Comparison of ENCODE assay signal across 1 cellular context in genomic region chr18:3649559-3650426, GRCh38.
TF ChIP-seq lines count a peak whose summit lies in the region.

No MANE protein-coding gene starts in this region.

TF ChIP-seq in K562, 482 proteins besides CTCF, POLR2A, EP300 and RAD21 (continued from another document and continues in another):
- TF ChIP-seq, protein P1, sequence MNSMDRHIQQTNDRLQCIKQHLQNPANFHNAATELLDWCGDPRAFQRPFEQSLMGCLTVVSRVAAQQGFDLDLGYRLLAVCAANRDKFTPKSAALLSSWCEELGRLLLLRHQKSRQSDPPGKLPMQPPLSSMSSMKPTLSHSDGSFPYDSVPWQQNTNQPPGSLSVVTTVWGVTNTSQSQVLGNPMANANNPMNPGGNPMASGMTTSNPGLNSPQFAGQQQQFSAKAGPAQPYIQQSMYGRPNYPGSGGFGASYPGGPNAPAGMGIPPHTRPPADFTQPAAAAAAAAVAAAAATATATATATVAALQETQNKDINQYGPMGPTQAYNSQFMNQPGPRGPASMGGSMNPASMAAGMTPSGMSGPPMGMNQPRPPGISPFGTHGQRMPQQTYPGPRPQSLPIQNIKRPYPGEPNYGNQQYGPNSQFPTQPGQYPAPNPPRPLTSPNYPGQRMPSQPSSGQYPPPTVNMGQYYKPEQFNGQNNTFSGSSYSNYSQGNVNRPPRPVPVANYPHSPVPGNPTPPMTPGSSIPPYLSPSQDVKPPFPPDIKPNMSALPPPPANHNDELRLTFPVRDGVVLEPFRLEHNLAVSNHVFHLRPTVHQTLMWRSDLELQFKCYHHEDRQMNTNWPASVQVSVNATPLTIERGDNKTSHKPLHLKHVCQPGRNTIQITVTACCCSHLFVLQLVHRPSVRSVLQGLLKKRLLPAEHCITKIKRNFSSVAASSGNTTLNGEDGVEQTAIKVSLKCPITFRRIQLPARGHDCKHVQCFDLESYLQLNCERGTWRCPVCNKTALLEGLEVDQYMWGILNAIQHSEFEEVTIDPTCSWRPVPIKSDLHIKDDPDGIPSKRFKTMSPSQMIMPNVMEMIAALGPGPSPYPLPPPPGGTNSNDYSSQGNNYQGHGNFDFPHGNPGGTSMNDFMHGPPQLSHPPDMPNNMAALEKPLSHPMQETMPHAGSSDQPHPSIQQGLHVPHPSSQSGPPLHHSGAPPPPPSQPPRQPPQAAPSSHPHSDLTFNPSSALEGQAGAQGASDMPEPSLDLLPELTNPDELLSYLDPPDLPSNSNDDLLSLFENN (IDR thresholded peaks at IDR 0.05; ENCODE audit: low read depth in 2 of 2, low read length in 2 of 2) = no peak
- TF ChIP-seq FOXJ2 (tag; IDR thresholded peaks at IDR 0.05) = peak; percentile 79
- TF ChIP-seq MCM7 (IDR thresholded peaks at IDR 0.05) = no peak
- no peak for TF ChIP-seq SAP30 (IDR thresholded peaks at IDR 0.05; ENCODE audit: borderline replicate concordance, insufficient read depth, low read depth, low read length, poor library complexity, severe bottlenecking)
- no peak for TF ChIP-seq U2AF1 (optimal IDR thresholded peaks at IDR 0.05; ENCODE audit: low read depth, low read length)
- no peak for TF ChIP-seq PHF8 (IDR thresholded peaks at IDR 0.05; ENCODE audit: borderline replicate concordance, low read length)
- peak; percentile 96 for TF ChIP-seq CEBPG (CRISPR knock-in tag; IDR thresholded peaks at IDR 0.05)
- TF ChIP-seq CEBPG (tag; conservative IDR thresholded peaks at IDR 0.05 in 1 of 2, IDR thresholded peaks at IDR 0.05 in 1 of 2) = peak in 1 of 2 experiments; percentile 99; a peak in 2 of 4 replicates
- TF ChIP-seq ZNF584 (CRISPR knock-in tag; IDR thresholded peaks at IDR 0.05; ENCODE audit: low read depth) = no peak
- no peak for TF ChIP-seq THAP7 (CRISPR knock-in tag; IDR thresholded peaks at IDR 0.05)
- TF ChIP-seq TFAM (CRISPR knock-in tag; conservative IDR thresholded peaks at IDR 0.05) = no peak
- TF ChIP-seq, protein P2, sequence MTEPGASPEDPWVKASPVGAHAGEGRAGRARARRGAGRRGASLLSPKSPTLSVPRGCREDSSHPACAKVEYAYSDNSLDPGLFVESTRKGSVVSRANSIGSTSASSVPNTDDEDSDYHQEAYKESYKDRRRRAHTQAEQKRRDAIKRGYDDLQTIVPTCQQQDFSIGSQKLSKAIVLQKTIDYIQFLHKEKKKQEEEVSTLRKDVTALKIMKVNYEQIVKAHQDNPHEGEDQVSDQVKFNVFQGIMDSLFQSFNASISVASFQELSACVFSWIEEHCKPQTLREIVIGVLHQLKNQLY (CRISPR knock-in tag; conservative IDR thresholded peaks at IDR 0.05) = no peak
- no peak for TF ChIP-seq MLLT1 (IDR thresholded peaks at IDR 0.05)
- TF ChIP-seq DLX4 (CRISPR knock-in tag; IDR thresholded peaks at IDR 0.05) = no peak
- no peak for TF ChIP-seq CBX5 (IDR thresholded peaks at IDR 0.05; ENCODE audit: borderline replicate concordance, low read depth)
- TF ChIP-seq HDAC6 (IDR thresholded peaks at IDR 0.05; ENCODE audit: low read depth, low read length) = no peak
- TF ChIP-seq, protein P3, sequence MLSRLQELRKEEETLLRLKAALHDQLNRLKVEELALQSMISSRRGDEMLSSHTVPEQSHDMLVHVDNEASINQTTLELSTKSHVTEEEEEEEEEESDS (CRISPR knock-in tag; IDR thresholded peaks at IDR 0.05) = no peak
- no peak for TF ChIP-seq RHOXF2B (CRISPR knock-in tag; conservative IDR thresholded peaks at IDR 0.05)
- no peak for TF ChIP-seq ZNF445 (CRISPR knock-in tag; IDR thresholded peaks at IDR 0.05; ENCODE audit: low read depth)
- TF ChIP-seq, protein P4, sequence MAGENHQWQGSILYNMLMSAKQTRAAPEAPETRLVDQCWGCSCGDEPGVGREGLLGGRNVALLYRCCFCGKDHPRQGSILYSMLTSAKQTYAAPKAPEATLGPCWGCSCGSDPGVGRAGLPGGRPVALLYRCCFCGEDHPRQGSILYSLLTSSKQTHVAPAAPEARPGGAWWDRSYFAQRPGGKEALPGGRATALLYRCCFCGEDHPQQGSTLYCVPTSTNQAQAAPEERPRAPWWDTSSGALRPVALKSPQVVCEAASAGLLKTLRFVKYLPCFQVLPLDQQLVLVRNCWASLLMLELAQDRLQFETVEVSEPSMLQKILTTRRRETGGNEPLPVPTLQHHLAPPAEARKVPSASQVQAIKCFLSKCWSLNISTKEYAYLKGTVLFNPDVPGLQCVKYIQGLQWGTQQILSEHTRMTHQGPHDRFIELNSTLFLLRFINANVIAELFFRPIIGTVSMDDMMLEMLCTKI (IDR thresholded peaks at IDR 0.05; ENCODE audit: partially characterized antibody) = no peak
- TF ChIP-seq SMAD4 (CRISPR knock-in tag; conservative IDR thresholded peaks at IDR 0.05) = peak; percentile 87
- peak; percentile 91 for TF ChIP-seq IRF9 (tag; IDR thresholded peaks at IDR 0.05)
- peak; percentile 100 for TF ChIP-seq CEBPB (tag; IDR thresholded peaks at IDR 0.05)
- TF ChIP-seq ESRRB (CRISPR knock-in tag; IDR thresholded peaks at IDR 0.05; ENCODE audit: borderline replicate concordance) = no peak
- TF ChIP-seq LEF1 (IDR thresholded peaks at IDR 0.05) = no peak
- 0 out of 2 replicates have a peak, but pooled peaks have one; percentile 39 for TF ChIP-seq ZBED1 (IDR thresholded peaks at IDR 0.05)
- peak; percentile 76 for TF ChIP-seq JUND (IDR thresholded peaks at IDR 0.05; ENCODE audit: borderline replicate concordance, low read depth, low read length)
- TF ChIP-seq JUND (tag; IDR thresholded peaks at IDR 0.05; ENCODE audit: borderline replicate concordance, low read depth, low read length) = peak; percentile 84; the same call in 2 of the 3 replicates
- 0 out of 2 replicates have a peak, but pooled peaks have one; percentile 26 for TF ChIP-seq HMG20A (CRISPR knock-in tag; conservative IDR thresholded peaks at IDR 0.05)
- TF ChIP-seq, protein P5, sequence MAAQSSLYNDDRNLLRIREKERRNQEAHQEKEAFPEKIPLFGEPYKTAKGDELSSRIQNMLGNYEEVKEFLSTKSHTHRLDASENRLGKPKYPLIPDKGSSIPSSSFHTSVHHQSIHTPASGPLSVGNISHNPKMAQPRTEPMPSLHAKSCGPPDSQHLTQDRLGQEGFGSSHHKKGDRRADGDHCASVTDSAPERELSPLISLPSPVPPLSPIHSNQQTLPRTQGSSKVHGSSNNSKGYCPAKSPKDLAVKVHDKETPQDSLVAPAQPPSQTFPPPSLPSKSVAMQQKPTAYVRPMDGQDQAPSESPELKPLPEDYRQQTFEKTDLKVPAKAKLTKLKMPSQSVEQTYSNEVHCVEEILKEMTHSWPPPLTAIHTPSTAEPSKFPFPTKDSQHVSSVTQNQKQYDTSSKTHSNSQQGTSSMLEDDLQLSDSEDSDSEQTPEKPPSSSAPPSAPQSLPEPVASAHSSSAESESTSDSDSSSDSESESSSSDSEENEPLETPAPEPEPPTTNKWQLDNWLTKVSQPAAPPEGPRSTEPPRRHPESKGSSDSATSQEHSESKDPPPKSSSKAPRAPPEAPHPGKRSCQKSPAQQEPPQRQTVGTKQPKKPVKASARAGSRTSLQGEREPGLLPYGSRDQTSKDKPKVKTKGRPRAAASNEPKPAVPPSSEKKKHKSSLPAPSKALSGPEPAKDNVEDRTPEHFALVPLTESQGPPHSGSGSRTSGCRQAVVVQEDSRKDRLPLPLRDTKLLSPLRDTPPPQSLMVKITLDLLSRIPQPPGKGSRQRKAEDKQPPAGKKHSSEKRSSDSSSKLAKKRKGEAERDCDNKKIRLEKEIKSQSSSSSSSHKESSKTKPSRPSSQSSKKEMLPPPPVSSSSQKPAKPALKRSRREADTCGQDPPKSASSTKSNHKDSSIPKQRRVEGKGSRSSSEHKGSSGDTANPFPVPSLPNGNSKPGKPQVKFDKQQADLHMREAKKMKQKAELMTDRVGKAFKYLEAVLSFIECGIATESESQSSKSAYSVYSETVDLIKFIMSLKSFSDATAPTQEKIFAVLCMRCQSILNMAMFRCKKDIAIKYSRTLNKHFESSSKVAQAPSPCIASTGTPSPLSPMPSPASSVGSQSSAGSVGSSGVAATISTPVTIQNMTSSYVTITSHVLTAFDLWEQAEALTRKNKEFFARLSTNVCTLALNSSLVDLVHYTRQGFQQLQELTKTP (IDR thresholded peaks at IDR 0.05; ENCODE audit: low read depth in 1 of 2, partially characterized antibody in 2 of 2) = no peak
- TF ChIP-seq, protein P6, sequence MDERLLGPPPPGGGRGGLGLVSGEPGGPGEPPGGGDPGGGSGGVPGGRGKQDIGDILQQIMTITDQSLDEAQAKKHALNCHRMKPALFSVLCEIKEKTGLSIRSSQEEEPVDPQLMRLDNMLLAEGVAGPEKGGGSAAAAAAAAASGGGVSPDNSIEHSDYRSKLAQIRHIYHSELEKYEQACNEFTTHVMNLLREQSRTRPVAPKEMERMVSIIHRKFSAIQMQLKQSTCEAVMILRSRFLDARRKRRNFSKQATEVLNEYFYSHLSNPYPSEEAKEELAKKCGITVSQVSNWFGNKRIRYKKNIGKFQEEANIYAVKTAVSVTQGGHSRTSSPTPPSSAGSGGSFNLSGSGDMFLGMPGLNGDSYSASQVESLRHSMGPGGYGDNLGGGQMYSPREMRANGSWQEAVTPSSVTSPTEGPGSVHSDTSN (CRISPR knock-in tag; IDR thresholded peaks at IDR 0.05; ENCODE audit: low read depth) = no peak
- TF ChIP-seq, protein P6 (tag; conservative IDR thresholded peaks at IDR 0.05; ENCODE audit: low read depth) = peak; percentile 92
- TF ChIP-seq, protein P7, sequence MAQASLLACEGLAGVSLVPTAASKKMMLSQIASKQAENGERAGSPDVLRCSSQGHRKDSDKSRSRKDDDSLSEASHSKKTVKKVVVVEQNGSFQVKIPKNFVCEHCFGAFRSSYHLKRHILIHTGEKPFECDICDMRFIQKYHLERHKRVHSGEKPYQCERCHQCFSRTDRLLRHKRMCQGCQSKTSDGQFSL (CRISPR knock-in tag; IDR thresholded peaks at IDR 0.05) = 0 out of 2 replicates have a peak, but pooled peaks have one; percentile 42
- TF ChIP-seq, protein P7 (tag; IDR thresholded peaks at IDR 0.05) = no peak
- no peak for TF ChIP-seq E2F3 (CRISPR knock-in tag; IDR thresholded peaks at IDR 0.05)
- TF ChIP-seq RNF2 (IDR thresholded peaks at IDR 0.05) = peak; percentile 60; the same call in 1 of the 2 replicates
- no peak for TF ChIP-seq POLR2H (tag; IDR thresholded peaks at IDR 0.05; ENCODE audit: low read depth)
- TF ChIP-seq SIN3B (IDR thresholded peaks at IDR 0.05; ENCODE audit: low read depth) = no peak
- TF ChIP-seq STAT5A (IDR thresholded peaks at IDR 0.05; ENCODE audit: borderline replicate concordance, low read length) = no peak
- TF ChIP-seq PREB (CRISPR knock-in tag; IDR thresholded peaks at IDR 0.05) = no peak
- TF ChIP-seq MAZ (CRISPR knock-in tag; conservative IDR thresholded peaks at IDR 0.05 in 1 of 2, IDR thresholded peaks at IDR 0.05 in 1 of 2) = peak in 1 of 2 experiments; percentile 29; a peak in 2 of 4 replicates
- TF ChIP-seq ZBTB9 (CRISPR knock-in tag; IDR thresholded peaks at IDR 0.05) = peak; percentile 34; the same call in 1 of the 2 replicates
